In the genomic region with DNA sequence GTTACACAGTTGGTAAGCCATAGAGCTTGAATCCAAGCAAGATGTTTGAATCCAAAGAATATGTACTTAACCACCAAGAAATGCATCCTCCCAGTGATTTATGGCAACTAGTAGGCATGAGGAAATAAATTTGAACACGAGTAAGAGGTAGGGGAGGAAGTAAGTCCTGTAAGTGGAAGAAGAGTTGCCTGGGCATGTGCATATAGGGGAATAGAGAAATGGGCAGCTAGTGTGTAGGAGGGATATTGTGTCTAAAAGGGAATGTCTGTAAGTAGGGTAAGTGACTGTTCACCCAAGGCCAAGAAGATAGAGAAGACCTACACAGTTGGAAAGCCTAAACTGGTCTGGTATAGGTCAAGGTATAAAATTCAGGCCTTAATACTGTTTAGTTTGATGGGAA, we compare ENCODE assay signal across 28 cellular contexts. TPM values are rescaled to one million over a fixed set of nuclear protein-coding genes. Genes with fewer than 3 reads are reported as not detected.
A peak's percentile ranks its signal among the peaks of the same experiment; 100 is the strongest.
DNase-seq lines count a peak whose midpoint lies in the region; ATAC-seq, FAIRE-seq and TF ChIP-seq lines count a peak whose summit lies in the region.
"Had no signal": no experiment of that assay in that cellular context is flagged by ENCODE, and none has a peak within 500 bp of the region (broad histone marks: within the 10 kb centered on the region; RNA-seq: fewer than 3 reads in every experiment).

No MANE protein-coding gene starts in this region.

- ATAC-seq in GM23338 (no peak), activated B cell treated with CpG ODN at 0.5 μM for 24 hours (ENCODE audit: low read depth) (no peak), HG03342 (IDR thresholded peaks at IDR 0.05; ENCODE audit: unreplicated experiment) (no peak)
- ATAC-seq: activated CD4-positive, alpha-beta T cell treated with anti-CD3 and anti-CD28 coated beads for 36 hours; gastroesophageal sphincter; left lobe of liver; natural killer cell; stimulated activated naive CD8-positive, alpha-beta T cell treated with anti-CD3 and anti-CD28 coated beads, Interleukin-15, Interleukin-2, amounts not matched to agents 100 U/mL and 50 U/mL, for 24 hours had no signal

- H3K4me3 ChIP-seq in GM23338 (no peak overlapping the region), keratinocyte (ENCODE audit: control insufficient read depth in 2 of 3, extremely low read depth in 1 of 3, insufficient read depth in 2 of 3, low read depth in 1 of 3, low read length in 3 of 3) (no peak overlapping the region), coronary artery (no peak overlapping the region)
- H3K4me3 ChIP-seq: colonic mucosa, gastroesophageal sphincter, testis had no signal

- DNase-seq in D721Med (ENCODE audit: insufficient read length, low spot score) (no peak), GM23338 (ENCODE audit: low spot score) (no peak), activated B cell treated with CpG ODN at 0.5 μM for 24 hours (no peak), keratinocyte (ENCODE audit: low read depth, low spot score) (no peak), coronary artery (ENCODE audit: low spot score) (no peak), NCI-H146 treated with DMSO at 0.1 percent for 48 hours (lab: John Stamatoyannopoulos, UW; ENCODE audit: unreplicated experiment) (no peak)
- DNase-seq: activated CD4-positive, alpha-beta T cell treated with anti-CD3 and anti-CD28 coated beads for 36 hours; activated gamma-delta T cell treated with Interleukin-2 at 50 U/mL for 16 hours; activated T-cell treated with anti-CD3 and anti-CD28 coated beads, Interleukin-2, amount 50 U/mL, for 24 hours; amygdala; CD4-positive, alpha-beta memory T cell; colonic mucosa; H9; hypothalamus; immature natural killer cell; natural killer cell; NCI-H1417 treated with DMSO at 0.1 percent for 48 hours; NCI-H2081 treated with DMSO at 0.1 percent for 48 hours; NCI-H226; NCI-H748 treated with DMSO at 0.1 percent for 48 hours; stimulated activated naive CD8-positive, alpha-beta T cell treated with anti-CD3 and anti-CD28 coated beads, Interleukin-15, Interleukin-2, amounts not matched to agents 100 U/mL and 50 U/mL, for 24 hours; testis had no signal

- dilution Hi-C loops in keratinocyte (cut with MboI; ENCODE audit: extremely low pct_ligation_motif_present, low sequenced_read_pairs): no loop called here

- H3K4me1 ChIP-seq in GM23338 (ENCODE audit: insufficient read depth) (peaks cover 10% of the 10 kb centered on the region; the same call in 1 of the 2 replicates), keratinocyte (ENCODE audit: control insufficient read depth, extremely low read depth, insufficient read depth, low read length) (peaks cover 4% of the 10 kb centered on the region)
- H3K4me1 ChIP-seq: colonic mucosa, testis had no signal

- intact Hi-C loops in activated B cell treated with CpG ODN at 0.5 μM for 24 hours (cut with micrococcal nuclease): no loop called here

- H3K9ac ChIP-seq in keratinocyte (ENCODE audit: control insufficient read depth, extremely low read depth, insufficient read depth, low read length): no peak overlapping the region

- H4K20me1 ChIP-seq in GM23338 (replicated peaks; ENCODE audit: insufficient read depth): no peaks in the 10 kb centered on the region
- H4K20me1 ChIP-seq in keratinocyte (ENCODE audit: control insufficient read depth, extremely low read depth, insufficient read depth, low read length): no peaks in the 10 kb centered on the region

- H3K9me2 ChIP-seq in GM23338 (ENCODE audit: insufficient read depth): no peaks in the 10 kb centered on the region

- FAIRE-seq in D721Med (lab: Jason Lieb, UNC): peak; percentile 69
- FAIRE-seq in keratinocyte (lab: Jason Lieb, UNC): no peak
- FAIRE-seq: endometrium, urothelium cell line had no signal

- H3K27me3 ChIP-seq in GM23338 (ENCODE audit: insufficient read depth) (no peaks in the 10 kb centered on the region), keratinocyte (ENCODE audit: control insufficient read depth, extremely low read depth, insufficient read depth, low read length) (no peaks in the 10 kb centered on the region)
- H3K27me3 ChIP-seq: colonic mucosa, gastroesophageal sphincter, testis had no signal

- H3K27me3 Mint-ChIP-seq in GM23338 (ENCODE audit: insufficient read depth, low read depth, poor library complexity) (no peaks in the 10 kb centered on the region), activated B cell treated with CpG ODN at 0.5 μM for 24 hours (no peaks in the 10 kb centered on the region)
- H3K27me3 Mint-ChIP-seq: activated CD4-positive, alpha-beta T cell treated with anti-CD3 and anti-CD28 coated beads for 36 hours; CD4-positive, alpha-beta memory T cell; IgD-negative memory B cell had no signal

- CTCF ChIA-PET in activated B cell treated with CpG ODN at 0.5 μM for 24 hours (lab: Charles Lee): no interaction called here

- POLR2A ChIA-PET in activated B cell treated with CpG ODN at 0.5 μM for 24 hours (lab: Charles Lee): no interaction called here

- H2AFZ ChIP-seq in GM23338 (no peak overlapping the region), keratinocyte (ENCODE audit: control insufficient read depth, low read length) (peak overlapping the region; percentile 63)

- no peak overlapping the region for H3K4me2 ChIP-seq in GM23338
- no peak overlapping the region for H3K4me2 ChIP-seq in keratinocyte (ENCODE audit: control insufficient read depth, extremely low read depth, insufficient read depth, low read depth, low read length)

- TF ChIP-seq CTCF in D721Med (IDR thresholded peaks at IDR 0.05; ENCODE audit: insufficient read depth, missing control alignments) (no peak), GM23338 (conservative IDR thresholded peaks at IDR 0.05; ENCODE audit: low read depth in 2 of 2) (no peak), activated B cell treated with CpG ODN at 0.5 μM for 24 hours (IDR thresholded peaks at IDR 0.05) (no peak), keratinocyte (optimal IDR thresholded peaks at IDR 0.05 in 1 of 3, IDR thresholded peaks at IDR 0.05 in 1 of 3, conservative IDR thresholded peaks at IDR 0.05 in 1 of 3; ENCODE audit: extremely low read depth in 1 of 3, insufficient read depth in 2 of 3, low read length in 3 of 3) (no peak), coronary artery (IDR thresholded peaks at IDR 0.05) (no peak)

- H3K27ac Mint-ChIP-seq in GM23338: peak overlapping the region; percentile 19; the same call in 1 of the 2 replicates
- peak overlapping the region; percentile 36 for H3K27ac Mint-ChIP-seq in activated B cell treated with CpG ODN at 0.5 μM for 24 hours
- H3K27ac Mint-ChIP-seq: activated CD4-positive, alpha-beta T cell treated with anti-CD3 and anti-CD28 coated beads for 36 hours; activated T-cell treated with anti-CD3 and anti-CD28 coated beads, Interleukin-2, amount 50 U/mL, for 24 hours; H9; immature natural killer cell had no signal

- no peaks in the 10 kb centered on the region for H3K9me3 ChIP-seq in keratinocyte (ENCODE audit: control insufficient read depth, low read depth, low read length)
- H3K9me3 ChIP-seq: colonic mucosa, gastroesophageal sphincter, testis had no signal

- no peak overlapping the region for H3K27ac ChIP-seq in GM23338 (ENCODE audit: low read depth)
- no peak overlapping the region for H3K27ac ChIP-seq in keratinocyte (ENCODE audit: control insufficient read depth, insufficient read depth, low read length)
- peak overlapping the region in 1 of 2 donors; percentile 16 for H3K27ac ChIP-seq in coronary artery
- H3K27ac ChIP-seq: colonic mucosa, gastroesophageal sphincter, testis had no signal

- H3K4me3 Mint-ChIP-seq in GM23338 (no peak overlapping the region), activated B cell treated with CpG ODN at 0.5 μM for 24 hours (no peak overlapping the region)
- H3K4me3 Mint-ChIP-seq: activated CD4-positive, alpha-beta T cell treated with anti-CD3 and anti-CD28 coated beads for 36 hours; activated T-cell treated with anti-CD3 and anti-CD28 coated beads, Interleukin-2, amount 50 U/mL, for 24 hours; H9; immature natural killer cell; natural killer cell had no signal

- peaks cover 63% of the 10 kb centered on the region for H3K79me2 ChIP-seq in GM23338 (replicated peaks; ENCODE audit: insufficient read depth)
- H3K79me2 ChIP-seq in keratinocyte (ENCODE audit: control insufficient read depth, insufficient read depth, low read length): peaks cover 7% of the 10 kb centered on the region

- H3K36me3 ChIP-seq in GM23338 (ENCODE audit: insufficient read depth) (no peaks in the 10 kb centered on the region), keratinocyte (ENCODE audit: control insufficient read depth in 2 of 2, extremely low read depth in 1 of 2, insufficient read depth in 2 of 2, low read length in 2 of 2) (no peaks in the 10 kb centered on the region)
- H3K36me3 ChIP-seq: colonic mucosa, gastroesophageal sphincter had no signal

- H3K9me1 ChIP-seq in keratinocyte (ENCODE audit: control insufficient read depth, extremely low read depth, insufficient read depth, low read length): no peaks in the 10 kb centered on the region

- H3K4me1 Mint-ChIP-seq in GM23338 (peaks cover 8% of the 10 kb centered on the region; the same call in 2 of the 3 replicates), activated B cell treated with CpG ODN at 0.5 μM for 24 hours (peaks cover 53% of the 10 kb centered on the region)

- H3F3A ChIP-seq in GM23338 (replicated peaks; ENCODE audit: low read depth): no peaks in the 10 kb centered on the region

- H3K9me3 Mint-ChIP-seq in GM23338: no peaks in the 10 kb centered on the region
- H3K9me3 Mint-ChIP-seq in activated B cell treated with CpG ODN at 0.5 μM for 24 hours: no peaks in the 10 kb centered on the region
- H3K9me3 Mint-ChIP-seq: activated T-cell treated with anti-CD3 and anti-CD28 coated beads, Interleukin-2, amount 50 U/mL, for 24 hours; IgD-negative memory B cell; immature natural killer cell; natural killer cell had no signal

- H3K36me3 Mint-ChIP-seq in GM23338 (ENCODE audit: low read depth): peaks cover 13% of the 10 kb centered on the region
- H3K36me3 Mint-ChIP-seq in activated B cell treated with CpG ODN at 0.5 μM for 24 hours (ENCODE audit: low read depth): peaks cover 42% of the 10 kb centered on the region
- H3K36me3 Mint-ChIP-seq: natural killer cell had no signal

RNA-seq across cellular contexts. Expression of a gene that starts 4.6 kb away (rescaled TPM):
- total RNA-seq in GM23338 (2014; rRNA removed; shearing (Covaris generic)): 54.3 and 60.8 TPM in 2 replicates
- polyA plus RNA-seq in GM23338 (2016; fragmentation: Nextera tagmentation; extraction: Ambion mirVana) (52.3 and 61.1 TPM in 2 replicates), keratinocyte (72.5 to 92.0 TPM (median 82.4 TPM) in 3 replicates)
- 116 and 117 TPM in 2 replicates for total RNA-seq in activated B cell treated with CpG ODN at 0.5 μM for 24 hours
- polyA plus RNA-seq in keratinocyte (2011; ENCODE audit: low read depth): 12.4 TPM
- polyA plus RNA-seq in keratinocyte (2011; cell fraction: cytosol; rRNA removed): 113 and 204 TPM in 2 replicates
- polyA plus RNA-seq in keratinocyte (2011; cell fraction: nucleus; rRNA removed): 50.8 and 57.0 TPM in 2 replicates
- 26.4 and 50.7 TPM in 2 replicates for polyA plus RNA-seq in keratinocyte (2012; ENCODE audit: low replicate concordance)
- polyA minus RNA-seq in keratinocyte: 8.6 to 39.6 TPM (median 35.5 TPM) in 3 replicates
- polyA minus RNA-seq in keratinocyte (2011; cell fraction: cytosol; rRNA and poly(A)+ RNA removed): 35.5 TPM
- polyA minus RNA-seq in keratinocyte (2011; cell fraction: nucleus; rRNA and poly(A)+ RNA removed): 11.3 and 27.0 TPM in 2 replicates

RNA-seq across cellular contexts. Expression of a gene that starts 4.8 kb away (rescaled TPM):
- total RNA-seq in GM23338 (2014; rRNA removed; shearing (Covaris generic)): 1.6 and 5.2 TPM in 2 replicates
- polyA plus RNA-seq in GM23338 (2016; fragmentation: Nextera tagmentation; extraction: Ambion mirVana) (144 and 155 TPM in 2 replicates), keratinocyte (1.7 to 2.2 TPM (median 1.9 TPM) in 3 replicates)
- total RNA-seq in activated B cell treated with CpG ODN at 0.5 μM for 24 hours: 1.0 and 1.2 TPM in 2 replicates
- polyA plus RNA-seq in keratinocyte (2011; ENCODE audit: low read depth): 2.0 TPM
- 1.6 and 2.9 TPM in 2 replicates for polyA plus RNA-seq in keratinocyte (2011; cell fraction: cytosol; rRNA removed)
- 2.1 and 2.3 TPM in 2 replicates for polyA plus RNA-seq in keratinocyte (2011; cell fraction: nucleus; rRNA removed)
- polyA plus RNA-seq in keratinocyte (2012; ENCODE audit: low replicate concordance): 1.3 and 2.9 TPM in 2 replicates
- polyA minus RNA-seq in keratinocyte: 0.46 to 2.5 TPM in 2 of 3 replicates, not detected in the other
- not detected for polyA minus RNA-seq in keratinocyte (2011; cell fraction: cytosol; rRNA and poly(A)+ RNA removed)
- 3.2 TPM in 1 of 2 replicates, not detected in the other for polyA minus RNA-seq in keratinocyte (2011; cell fraction: nucleus; rRNA and poly(A)+ RNA removed)
